Comparison of ENCODE assay signal across 1 cellular context in the genomic region with DNA sequence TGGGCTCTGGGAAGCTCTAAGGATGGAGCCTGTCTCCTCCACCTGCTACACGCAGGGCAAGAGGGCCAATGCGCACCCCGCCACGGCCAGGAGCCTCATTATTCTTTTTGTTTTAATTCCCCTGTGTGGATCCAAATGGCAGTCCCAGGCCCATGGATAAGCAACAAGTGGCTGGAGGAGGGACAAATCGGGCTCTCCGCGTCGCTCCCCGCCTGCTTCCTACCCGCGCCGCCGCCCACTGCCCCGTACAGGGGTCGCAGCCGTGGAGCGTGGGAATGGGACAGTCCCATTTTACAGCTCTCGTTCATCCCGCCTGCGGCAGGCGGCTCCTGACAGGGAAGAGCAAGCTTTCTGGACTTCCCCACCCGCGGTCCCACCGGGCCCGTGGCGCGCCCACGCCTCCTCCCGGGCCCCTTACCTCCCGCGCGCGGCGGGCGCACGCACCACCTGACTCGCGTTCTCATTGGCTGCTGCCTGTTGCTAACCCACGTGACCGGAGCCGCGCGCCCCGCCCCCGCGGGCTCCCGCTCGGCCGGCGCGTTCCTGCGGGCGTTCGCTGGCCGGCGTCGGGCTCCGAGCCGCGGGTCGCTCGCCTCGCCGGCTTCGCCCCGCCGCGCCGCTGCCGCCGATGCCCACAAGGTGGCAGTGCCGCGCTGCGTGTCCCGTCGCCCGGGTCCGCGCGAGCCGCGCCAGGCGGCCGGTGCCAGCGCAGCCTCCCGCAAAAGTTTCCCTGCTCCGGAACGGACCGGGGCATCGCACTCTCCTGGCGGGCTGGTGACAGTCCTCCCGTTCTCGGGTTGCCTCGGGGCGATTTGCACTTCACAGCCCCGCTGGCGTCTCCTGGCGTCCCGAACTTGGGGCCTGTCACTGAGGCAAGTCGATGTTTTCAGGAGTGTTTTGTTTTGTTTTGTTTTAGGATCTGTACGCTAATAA.
TF ChIP-seq lines count a peak whose summit lies in the region.

No MANE protein-coding gene starts in this region.

TF ChIP-seq in K562, 482 proteins besides CTCF, POLR2A, EP300 and RAD21 (continued from another document and continues in another):
- TF ChIP-seq HBP1 (CRISPR knock-in tag; IDR thresholded peaks at IDR 0.05), result 0 out of 2 replicates have a peak, but pooled peaks have one; percentile 62
- no peak for TF ChIP-seq BMI1 (IDR thresholded peaks at IDR 0.05; ENCODE audit: low read length)
- no peak for TF ChIP-seq LARP7 (IDR thresholded peaks at IDR 0.05)
- TF ChIP-seq ZBTB40 (IDR thresholded peaks at IDR 0.05), result peak; percentile 47; the same call in 1 of the 2 replicates
- no peak for TF ChIP-seq ZBTB40 (CRISPR knock-in tag; IDR thresholded peaks at IDR 0.05)
- TF ChIP-seq KDM1A (IDR thresholded peaks at IDR 0.05), result peak; percentile 19 to 45; a peak in 1 of 4 replicates
- no peak for TF ChIP-seq RBM17 (IDR thresholded peaks at IDR 0.05; ENCODE audit: borderline replicate concordance, low read depth, low read length)
- TF ChIP-seq KLF1 (tag; IDR thresholded peaks at IDR 0.05), result no peak; the same call in 1 of the 2 replicates
- TF ChIP-seq NFE2L1 (tag; IDR thresholded peaks at IDR 0.05; ENCODE audit: borderline replicate concordance, low read depth), result no peak
- no peak for TF ChIP-seq POLR3A (IDR thresholded peaks at IDR 0.05; ENCODE audit: borderline replicate concordance, extremely low read depth, insufficient read depth, insufficient read length)
- TF ChIP-seq FOXO4 (CRISPR knock-in tag; IDR thresholded peaks at IDR 0.05), result no peak
- no peak for TF ChIP-seq FOXK1 (CRISPR knock-in tag; IDR thresholded peaks at IDR 0.05; ENCODE audit: borderline replicate concordance)
- TF ChIP-seq SIX5 (IDR thresholded peaks at IDR 0.05; ENCODE audit: borderline replicate concordance in 1 of 2, insufficient read depth in 1 of 2, low read depth in 1 of 2, low read length in 2 of 2), result no peak
- TF ChIP-seq, protein P1, sequence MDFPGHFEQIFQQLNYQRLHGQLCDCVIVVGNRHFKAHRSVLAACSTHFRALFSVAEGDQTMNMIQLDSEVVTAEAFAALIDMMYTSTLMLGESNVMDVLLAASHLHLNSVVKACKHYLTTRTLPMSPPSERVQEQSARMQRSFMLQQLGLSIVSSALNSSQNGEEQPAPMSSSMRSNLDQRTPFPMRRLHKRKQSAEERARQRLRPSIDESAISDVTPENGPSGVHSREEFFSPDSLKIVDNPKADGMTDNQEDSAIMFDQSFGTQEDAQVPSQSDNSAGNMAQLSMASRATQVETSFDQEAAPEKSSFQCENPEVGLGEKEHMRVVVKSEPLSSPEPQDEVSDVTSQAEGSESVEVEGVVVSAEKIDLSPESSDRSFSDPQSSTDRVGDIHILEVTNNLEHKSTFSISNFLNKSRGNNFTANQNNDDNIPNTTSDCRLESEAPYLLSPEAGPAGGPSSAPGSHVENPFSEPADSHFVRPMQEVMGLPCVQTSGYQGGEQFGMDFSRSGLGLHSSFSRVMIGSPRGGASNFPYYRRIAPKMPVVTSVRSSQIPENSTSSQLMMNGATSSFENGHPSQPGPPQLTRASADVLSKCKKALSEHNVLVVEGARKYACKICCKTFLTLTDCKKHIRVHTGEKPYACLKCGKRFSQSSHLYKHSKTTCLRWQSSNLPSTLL (IDR thresholded peaks at IDR 0.05), result no peak
- TF ChIP-seq, protein P2, sequence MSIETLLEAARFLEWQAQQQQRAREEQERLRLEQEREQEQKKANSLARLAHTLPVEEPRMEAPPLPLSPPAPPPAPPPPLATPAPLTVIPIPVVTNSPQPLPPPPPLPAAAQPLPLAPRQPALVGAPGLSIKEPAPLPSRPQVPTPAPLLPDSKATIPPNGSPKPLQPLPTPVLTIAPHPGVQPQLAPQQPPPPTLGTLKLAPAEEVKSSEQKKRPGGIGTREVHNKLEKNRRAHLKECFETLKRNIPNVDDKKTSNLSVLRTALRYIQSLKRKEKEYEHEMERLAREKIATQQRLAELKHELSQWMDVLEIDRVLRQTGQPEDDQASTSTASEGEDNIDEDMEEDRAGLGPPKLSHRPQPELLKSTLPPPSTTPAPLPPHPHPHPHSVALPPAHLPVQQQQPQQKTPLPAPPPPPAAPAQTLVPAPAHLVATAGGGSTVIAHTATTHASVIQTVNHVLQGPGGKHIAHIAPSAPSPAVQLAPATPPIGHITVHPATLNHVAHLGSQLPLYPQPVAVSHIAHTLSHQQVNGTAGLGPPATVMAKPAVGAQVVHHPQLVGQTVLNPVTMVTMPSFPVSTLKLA (conservative IDR thresholded peaks at IDR 0.05), result peak; percentile 51 to 81; a peak in 2 of 4 replicates
- TF ChIP-seq, protein P3, sequence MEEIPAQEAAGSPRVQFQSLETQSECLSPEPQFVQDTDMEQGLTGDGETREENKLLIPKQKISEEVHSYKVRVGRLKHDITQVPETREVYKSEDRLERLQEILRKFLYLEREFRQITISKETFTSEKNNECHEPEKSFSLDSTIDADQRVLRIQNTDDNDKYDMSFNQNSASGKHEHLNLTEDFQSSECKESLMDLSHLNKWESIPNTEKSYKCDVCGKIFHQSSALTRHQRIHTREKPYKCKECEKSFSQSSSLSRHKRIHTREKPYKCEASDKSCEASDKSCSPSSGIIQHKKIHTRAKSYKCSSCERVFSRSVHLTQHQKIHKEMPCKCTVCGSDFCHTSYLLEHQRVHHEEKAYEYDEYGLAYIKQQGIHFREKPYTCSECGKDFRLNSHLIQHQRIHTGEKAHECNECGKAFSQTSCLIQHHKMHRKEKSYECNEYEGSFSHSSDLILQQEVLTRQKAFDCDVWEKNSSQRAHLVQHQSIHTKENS (CRISPR knock-in tag; IDR thresholded peaks at IDR 0.05), result no peak
- no peak for TF ChIP-seq C11orf30 (IDR thresholded peaks at IDR 0.05; ENCODE audit: low read depth)
- no peak for TF ChIP-seq KAT2B (IDR thresholded peaks at IDR 0.05; ENCODE audit: low read depth, low read length)
- TF ChIP-seq ZNF780A (CRISPR knock-in tag; IDR thresholded peaks at IDR 0.05), result no peak
- TF ChIP-seq MYNN (IDR thresholded peaks at IDR 0.05), result no peak
- TF ChIP-seq MYNN (CRISPR knock-in tag; IDR thresholded peaks at IDR 0.05), result no peak
- TF ChIP-seq L3MBTL2 (IDR thresholded peaks at IDR 0.05), result peak; percentile 92
- no peak for TF ChIP-seq ATF1 (CRISPR knock-in tag; IDR thresholded peaks at IDR 0.05)
- peak; percentile 76 for TF ChIP-seq ATF1 (tag; IDR thresholded peaks at IDR 0.05)
- no peak for TF ChIP-seq HDAC6 (IDR thresholded peaks at IDR 0.05; ENCODE audit: low read depth, low read length)
- TF ChIP-seq MCM5 (IDR thresholded peaks at IDR 0.05; ENCODE audit: low read depth), result no peak
- no peak for TF ChIP-seq ZNF695 (CRISPR knock-in tag; IDR thresholded peaks at IDR 0.05)
- no peak for TF ChIP-seq BRCA1 (IDR thresholded peaks at IDR 0.05)
- TF ChIP-seq BRCA1 (CRISPR knock-in tag; IDR thresholded peaks at IDR 0.05), result no peak
- no peak for TF ChIP-seq IRF9 (tag; IDR thresholded peaks at IDR 0.05)
- TF ChIP-seq PYGO2 (tag; IDR thresholded peaks at IDR 0.05), result no peak
- TF ChIP-seq ZNF121 (CRISPR knock-in tag; conservative IDR thresholded peaks at IDR 0.05), result no peak
- no peak for TF ChIP-seq CEBPZ (IDR thresholded peaks at IDR 0.05; ENCODE audit: borderline replicate concordance, low read depth, low read length)
